ENCODE assay signal across 8 cellular contexts in the genomic region with DNA sequence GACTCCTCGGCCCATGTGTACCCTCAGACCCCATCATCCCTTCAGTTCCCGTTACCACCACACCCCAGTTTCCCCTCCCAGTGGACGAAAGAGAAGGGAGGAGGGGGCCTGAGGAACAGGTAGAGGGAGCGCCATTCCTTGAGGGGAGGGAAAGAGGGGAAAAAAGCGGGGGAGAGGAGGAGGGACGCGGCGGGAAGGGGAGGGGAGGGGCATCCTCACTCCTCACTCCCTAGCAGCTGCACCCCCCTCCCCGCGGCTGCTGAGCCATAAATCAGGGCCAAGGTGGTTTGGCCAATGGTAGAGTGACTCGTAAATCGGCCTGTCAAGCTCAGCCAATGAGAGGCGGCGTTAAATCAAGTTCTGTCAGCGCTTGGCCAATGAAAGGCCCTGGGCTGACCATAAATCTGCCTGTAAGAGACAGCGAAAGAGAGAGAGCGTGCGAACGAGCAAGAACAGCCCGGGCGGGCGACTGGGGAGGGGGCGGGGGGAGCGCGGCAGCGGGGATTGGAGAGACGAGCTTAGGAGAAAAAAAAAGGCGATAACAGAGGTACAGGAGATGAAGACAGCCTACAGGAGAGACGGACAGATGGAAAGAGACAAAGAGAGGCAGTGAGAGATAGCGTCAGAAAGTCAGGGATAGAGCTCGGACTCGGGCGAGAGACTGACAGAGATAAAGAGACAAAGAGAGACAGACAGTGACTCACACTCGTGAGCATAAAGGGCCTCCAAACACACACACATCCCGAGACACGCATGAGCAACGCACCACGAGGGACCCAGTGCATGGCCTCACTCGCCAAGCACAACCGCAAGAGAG. TPM values are rescaled to one million over a fixed set of nuclear protein-coding genes. Genes with fewer than 3 reads are reported as not detected.
DNase-seq lines count a peak whose midpoint lies in the region; ATAC-seq and TF ChIP-seq lines count a peak whose summit lies in the region.

No MANE protein-coding gene starts in this region.

- H3K27ac ChIP-seq in KMS-11 (peak overlapping the region; percentile 26), fibroblast of lung (ENCODE audit: insufficient read depth, low read length) (peak overlapping the region; percentile 91)

- no peaks in the 10 kb centered on the region for H3K36me3 Mint-ChIP-seq in naive B cell
- no peaks in the 10 kb centered on the region for H3K36me3 Mint-ChIP-seq in stimulated activated effector memory CD8-positive, alpha-beta T cell treated with anti-CD3 and anti-CD28 coated beads, Interleukin-12 subunit alpha, Interleukin-12 subunit beta, amount 100 ng/mL, for 72 hours

- no peaks in the 10 kb centered on the region for H3K27me3 Mint-ChIP-seq in naive B cell

- DNase-seq in DMS79 (lab: John Stamatoyannopoulos, UW) (peak; percentile 91), fibroblast of lung (ENCODE audit: low read depth in 2 of 2) (peak; percentile 100), naive B cell (peak; percentile 92)
- peak; percentile 91 for DNase-seq in activated T-cell treated with anti-CD3 and anti-CD28 coated beads, Interleukin-2, amount 50 U/mL, for 48 hours
- DNase-seq in stimulated activated effector memory CD8-positive, alpha-beta T cell treated with anti-CD3 and anti-CD28 coated beads, Interleukin-12 subunit alpha, Interleukin-12 subunit beta, amount 100 ng/mL, for 72 hours (ENCODE audit: low spot score in 2 of 2) = peak; percentile 75 to 93

- no peaks in the 10 kb centered on the region for H3K9me3 ChIP-seq in fibroblast of lung (ENCODE audit: control insufficient read depth, insufficient read depth, low read depth, low read length)

- H3K79me2 ChIP-seq in KMS-11 (ENCODE audit: insufficient read depth, low read depth) = no peaks in the 10 kb centered on the region
- H3K79me2 ChIP-seq in fibroblast of lung (ENCODE audit: control insufficient read depth, insufficient read depth, low read length) = no peaks in the 10 kb centered on the region

- H3K4me1 Mint-ChIP-seq in naive B cell = peaks cover 4 to 11% (median 4%) of the 10 kb centered on the region in 3 donors
- peaks cover 27% of the 10 kb centered on the region for H3K4me1 Mint-ChIP-seq in stimulated activated effector memory CD8-positive, alpha-beta T cell treated with anti-CD3 and anti-CD28 coated beads, Interleukin-12 subunit alpha, Interleukin-12 subunit beta, amount 100 ng/mL, for 72 hours

- H2AFZ ChIP-seq in KMS-11 (ENCODE audit: low read depth) (peak overlapping the region; percentile 96), fibroblast of lung (ENCODE audit: low read length) (peak overlapping the region; percentile 82)

- peak overlapping the region; percentile 62 for H3K9ac ChIP-seq in KMS-11
- peak overlapping the region; percentile 82 for H3K9ac ChIP-seq in fibroblast of lung (ENCODE audit: insufficient read depth, low read length)

- no peak overlapping the region for H3K27ac Mint-ChIP-seq in naive B cell
- no peak overlapping the region for H3K27ac Mint-ChIP-seq in stimulated activated effector memory CD8-positive, alpha-beta T cell treated with anti-CD3 and anti-CD28 coated beads, Interleukin-12 subunit alpha, Interleukin-12 subunit beta, amount 100 ng/mL, for 72 hours

- no peak overlapping the region for H3K4me3 Mint-ChIP-seq in naive B cell
- H3K4me3 Mint-ChIP-seq in stimulated activated effector memory CD8-positive, alpha-beta T cell treated with anti-CD3 and anti-CD28 coated beads, Interleukin-12 subunit alpha, Interleukin-12 subunit beta, amount 100 ng/mL, for 72 hours = no peak overlapping the region

- no peaks in the 10 kb centered on the region for H3K36me3 ChIP-seq in KMS-11 (ENCODE audit: insufficient read depth)
- no peaks in the 10 kb centered on the region for H3K36me3 ChIP-seq in fibroblast of lung (ENCODE audit: control insufficient read depth, insufficient read depth, low read length)

- H3K4me3 ChIP-seq in KMS-11 (IDR thresholded peaks at IDR 0.05; ENCODE audit: insufficient read depth, low read depth, low read length) = peak overlapping the region; percentile 79
- H3K4me3 ChIP-seq in fibroblast of lung (replicated peaks in 1 of 4; ENCODE audit: control extremely low read depth in 1 of 4, insufficient read depth in 1 of 4, low read depth in 3 of 4, low read length in 4 of 4) = peak overlapping the region; percentile 54 to 68 (median 66)

- no peaks in the 10 kb centered on the region for H3K9me3 Mint-ChIP-seq in naive B cell
- no peaks in the 10 kb centered on the region for H3K9me3 Mint-ChIP-seq in stimulated activated effector memory CD8-positive, alpha-beta T cell treated with anti-CD3 and anti-CD28 coated beads, Interleukin-12 subunit alpha, Interleukin-12 subunit beta, amount 100 ng/mL, for 72 hours

- H3K27me3 ChIP-seq in KMS-11 (ENCODE audit: insufficient read depth, low read depth) (peaks cover 33% of the 10 kb centered on the region), fibroblast of lung (ENCODE audit: control insufficient read depth, insufficient read depth, low read length) (no peaks in the 10 kb centered on the region)

- no peaks in the 10 kb centered on the region for H4K20me1 ChIP-seq in KMS-11 (ENCODE audit: insufficient read depth)
- no peaks in the 10 kb centered on the region for H4K20me1 ChIP-seq in fibroblast of lung (ENCODE audit: control insufficient read depth, extremely low read depth, insufficient read depth, low read length)

- H3K4me2 ChIP-seq in KMS-11 = peak overlapping the region; percentile 98
- peak overlapping the region; percentile 99 for H3K4me2 ChIP-seq in fibroblast of lung (ENCODE audit: extremely low read depth, insufficient read depth, low read length)

- ATAC-seq in GM21786 (IDR thresholded peaks at IDR 0.05; ENCODE audit: unreplicated experiment) (peak; percentile 96), naive B cell (ENCODE audit: low read depth in 2 of 2) (peak; percentile 98 to 99)
- ATAC-seq in stimulated activated effector memory CD8-positive, alpha-beta T cell treated with anti-CD3 and anti-CD28 coated beads, Interleukin-12 subunit alpha, Interleukin-12 subunit beta, amount 100 ng/mL, for 72 hours = peak; percentile 98

- 0 out of 2 replicates have a peak, but pooled peaks have one; percentile 13 for TF ChIP-seq CTCF in KMS-11 (conservative IDR thresholded peaks at IDR 0.05; ENCODE audit: low read depth, low read length)
- no peak for TF ChIP-seq CTCF in fibroblast of lung (conservative IDR thresholded peaks at IDR 0.05 in 1 of 2, IDR thresholded peaks at IDR 0.05 in 1 of 2; ENCODE audit: low read depth in 1 of 2, low read length in 2 of 2)

- H3K4me1 ChIP-seq in KMS-11 (ENCODE audit: low read depth, poor library complexity, severe bottlenecking) (peaks cover 30% of the 10 kb centered on the region), fibroblast of lung (ENCODE audit: control insufficient read depth, extremely low read depth, insufficient read depth, low read length) (peaks cover 15% of the 10 kb centered on the region)

TF ChIP-seq in PFSK-1, 5 proteins besides CTCF, POLR2A, EP300 and RAD21 (continues in another document):
- peak; percentile 84; the same call in 1 of the 2 replicates for TF ChIP-seq POLR2AphosphoS5 (IDR thresholded peaks at IDR 0.05; ENCODE audit: low read depth, low read length)

RNA-seq across cellular contexts. Expression of gene GPR84, which starts 5.1 kb away (rescaled TPM):
- 0.50 TPM for polyA plus RNA-seq in PFSK-1 (2012; ENCODE audit: insufficient read length, low read depth)
- total RNA-seq in fibroblast of lung = not detected in 2 replicates
- polyA plus RNA-seq in fibroblast of lung (0.03 TPM in 1 of 2 replicates, not detected in the other), naive B cell (ENCODE audit: low read depth in 6 of 6) (not detected)
- polyA plus RNA-seq in fibroblast of lung (2012) = not detected in 2 replicates
- not detected in 2 replicates for polyA minus RNA-seq in fibroblast of lung (ENCODE audit: low replicate concordance)

RNA-seq across cellular contexts. Expression of gene ZNF385A, which starts 25.4 kb away (rescaled TPM):
- 9.9 TPM for polyA plus RNA-seq in PFSK-1 (2012; ENCODE audit: insufficient read length, low read depth)
- 2.3 and 3.3 TPM in 2 replicates for total RNA-seq in fibroblast of lung
- 0.64 and 0.69 TPM in 2 replicates for polyA plus RNA-seq in fibroblast of lung
- polyA plus RNA-seq in fibroblast of lung (2012) = 4.3 and 6.1 TPM in 2 replicates
- 12.6 and 14.3 TPM in 2 replicates for polyA minus RNA-seq in fibroblast of lung (ENCODE audit: low replicate concordance)
- polyA plus RNA-seq in naive B cell (ENCODE audit: low read depth in 6 of 6) = 10 to 100 TPM in 3 of 6 donors, 1 to 10 TPM in 3; 6.1 to 18.2 (median 10.5) TPM

RNA-seq across cellular contexts. Expression of gene COPZ1, which starts 34.2 kb away (rescaled TPM):
- 111 TPM for polyA plus RNA-seq in PFSK-1 (2012; ENCODE audit: insufficient read length, low read depth)
- 80.9 and 97.9 TPM in 2 replicates for total RNA-seq in fibroblast of lung
- polyA plus RNA-seq in fibroblast of lung (305 and 324 TPM in 2 replicates), naive B cell (ENCODE audit: low read depth in 6 of 6) (100 to 1,000 TPM; 166 to 227 (median 177) TPM)
- polyA plus RNA-seq in fibroblast of lung (2012) = 292 and 325 TPM in 2 replicates
- 79.6 and 97.1 TPM in 2 replicates for polyA minus RNA-seq in fibroblast of lung (ENCODE audit: low replicate concordance)

RNA-seq across cellular contexts. Expression of gene NFE2, which starts 58.3 kb away (rescaled TPM):
- polyA plus RNA-seq in PFSK-1 (2012; ENCODE audit: insufficient read length, low read depth) = not detected
- under 0.01 and 0.17 TPM in 2 replicates for total RNA-seq in fibroblast of lung
- polyA plus RNA-seq in fibroblast of lung (0.07 and 0.34 TPM in 2 replicates), naive B cell (ENCODE audit: low read depth in 6 of 6) (1 to 10 TPM in 3 of 6 donors, under 1 TPM in 2, not detected in 1; 0.51 to 3.6 (median 1.5) TPM)
- 0.42 TPM in 1 of 2 replicates, not detected in the other for polyA plus RNA-seq in fibroblast of lung (2012)
- polyA minus RNA-seq in fibroblast of lung (ENCODE audit: low replicate concordance) = not detected in 2 replicates

RNA-seq across cellular contexts. Expression of gene ITGA5, which starts 59.9 kb away (rescaled TPM):
- polyA plus RNA-seq in PFSK-1 (2012; ENCODE audit: insufficient read length, low read depth) = 115 TPM
- total RNA-seq in fibroblast of lung = 133 and 232 TPM in 2 replicates
- polyA plus RNA-seq in fibroblast of lung = 162 and 199 TPM in 2 replicates
- polyA plus RNA-seq in fibroblast of lung (2012) = 222 and 301 TPM in 2 replicates
- 571 and 815 TPM in 2 replicates for polyA minus RNA-seq in fibroblast of lung (ENCODE audit: low replicate concordance)
- 1 to 10 TPM in 5 of 6 donors, not detected in 1; 1.7 to 4.6 (median 2.3) TPM for polyA plus RNA-seq in naive B cell (ENCODE audit: low read depth in 6 of 6)

Comparison
In these comparisons a context has a peak if more than half of its experiments do, and no peak if none do; other contexts are left out.
1. Peak in every context shown above with its lines: DNase-seq, ATAC-seq, H3K4me3 ChIP-seq and H3K27ac ChIP-seq.